8 cellular contexts compared by ENCODE assay signal in the genomic region with DNA sequence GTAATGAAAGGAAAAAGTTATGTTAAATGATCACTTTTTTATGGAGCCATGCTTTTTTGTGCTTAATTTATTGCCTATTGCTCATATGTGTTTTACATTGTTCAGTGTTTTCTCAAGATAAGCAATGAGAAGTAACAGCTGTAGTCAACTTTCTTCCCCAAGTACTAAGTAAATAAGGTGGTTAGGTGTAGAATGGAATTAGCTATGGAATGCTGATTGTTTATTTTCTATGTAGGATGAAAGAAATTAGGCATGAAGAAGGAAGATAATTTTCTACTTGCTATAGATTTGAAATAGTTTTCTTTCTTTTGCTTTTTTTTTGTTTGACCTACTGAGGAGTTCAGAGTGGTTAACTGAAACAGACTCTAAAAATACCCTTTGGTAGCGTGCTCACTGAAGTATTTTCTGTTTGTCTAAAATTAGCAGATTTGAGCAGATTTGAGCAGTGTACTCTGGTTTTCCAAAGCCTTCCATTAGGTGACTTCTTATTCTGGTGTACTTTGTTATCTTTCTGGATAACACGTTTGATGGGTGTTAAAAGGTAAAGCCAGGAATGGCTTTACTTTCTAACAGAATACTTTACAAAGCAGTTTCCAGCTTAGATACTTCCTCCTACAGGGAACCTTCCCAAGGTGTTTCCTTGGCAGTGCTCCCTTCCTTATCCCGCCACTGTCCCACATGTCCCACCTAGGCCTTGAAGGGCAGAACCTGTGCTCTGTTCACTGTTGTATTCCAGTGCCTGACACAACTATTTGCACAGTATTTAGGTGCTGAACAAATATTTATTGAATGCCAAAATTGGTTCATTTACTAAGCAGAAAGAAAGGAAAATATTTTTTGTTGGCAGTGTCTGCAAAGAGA. TPM values are rescaled to one million over a fixed set of nuclear protein-coding genes. Genes with fewer than 3 reads are reported as not detected.
DNase-seq lines count a peak whose midpoint lies in the region; ATAC-seq and TF ChIP-seq lines count a peak whose summit lies in the region.

No MANE protein-coding gene starts in this region.

- peak overlapping the region; percentile 98 for H3K27ac Mint-ChIP-seq in activated naive CD8-positive, alpha-beta T cell treated with anti-CD3 and anti-CD28 coated beads for 36 hours
- peak overlapping the region; percentile 69 to 84 (median 77) for H3K27ac Mint-ChIP-seq in nephron

- 68 to 73% methylated on average over 3 of the region's 3 CpGs for WGBS in tibial nerve, 2 donors

- TF ChIP-seq POLR2A in tibial nerve (IDR thresholded peaks at IDR 0.05) = no peak

- no peaks in the 10 kb centered on the region for H3K27me3 Mint-ChIP-seq in activated naive CD8-positive, alpha-beta T cell treated with anti-CD3 and anti-CD28 coated beads for 36 hours
- no peaks in the 10 kb centered on the region for H3K27me3 Mint-ChIP-seq in nephron (ENCODE audit: low read depth)

- H3K27ac ChIP-seq in tibial nerve = no peak overlapping the region

- TF ChIP-seq CTCF in nephron (IDR thresholded peaks at IDR 0.05; ENCODE audit: unreplicated experiment in 3 of 3) = no peak
- TF ChIP-seq CTCF in tibial nerve (IDR thresholded peaks at IDR 0.05) = no peak

- peaks cover 7% of the 10 kb centered on the region for H3K36me3 Mint-ChIP-seq in activated naive CD8-positive, alpha-beta T cell treated with anti-CD3 and anti-CD28 coated beads for 36 hours
- H3K36me3 Mint-ChIP-seq in nephron (ENCODE audit: low read depth) = no peaks in the 10 kb centered on the region

- in situ Hi-C loops in ACHN (cut with HindIII; ENCODE audit: low pct_ligation_motif_present, low pct_unique_long_range_greater_than_20kb, low sequenced_read_pairs) = no loop called here

- H3K4me1 ChIP-seq in tibial nerve = peaks cover 0 to 29% (median 10%) of the 10 kb centered on the region in 4 donors

- peaks cover 79% of the 10 kb centered on the region for H3K4me1 Mint-ChIP-seq in activated naive CD8-positive, alpha-beta T cell treated with anti-CD3 and anti-CD28 coated beads for 36 hours
- peaks cover 66% of the 10 kb centered on the region for H3K4me1 Mint-ChIP-seq in nephron

- no peaks in the 10 kb centered on the region for H3K9me3 ChIP-seq in tibial nerve

- TF ChIP-seq EP300 in tibial nerve (IDR thresholded peaks at IDR 0.05) = no peak

- no peaks in the 10 kb centered on the region for H3K36me3 ChIP-seq in tibial nerve

- DNase-seq in activated naive CD8-positive, alpha-beta T cell treated with anti-CD3 and anti-CD28 coated beads for 36 hours = no peak
- DNase-seq in dermis blood vessel endothelial cell (no peak), ACHN (no peak), NCI-H82 (lab: John Stamatoyannopoulos, UW) (no peak), tibial nerve (ENCODE audit: low spot score in 2 of 2) (no peak)

- peak overlapping the region; percentile 72 for H3K4me3 Mint-ChIP-seq in activated naive CD8-positive, alpha-beta T cell treated with anti-CD3 and anti-CD28 coated beads for 36 hours
- H3K4me3 Mint-ChIP-seq in nephron = peak overlapping the region in 1 of 3 experiments; percentile 12

- peak; percentile 41 for ATAC-seq in GM18868 (IDR thresholded peaks at IDR 0.05; ENCODE audit: unreplicated experiment)
- ATAC-seq in HG02885 (IDR thresholded peaks at IDR 0.05; ENCODE audit: poor library complexity, unreplicated experiment) = peak; percentile 54

- H3K4me3 ChIP-seq in tibial nerve = no peak overlapping the region

- no peaks in the 10 kb centered on the region for H3K27me3 ChIP-seq in tibial nerve

- H3K9me3 Mint-ChIP-seq in activated naive CD8-positive, alpha-beta T cell treated with anti-CD3 and anti-CD28 coated beads for 36 hours = no peaks in the 10 kb centered on the region
- no peaks in the 10 kb centered on the region for H3K9me3 Mint-ChIP-seq in nephron

RNA-seq across cellular contexts. Expression of a gene that starts 56.0 kb away (rescaled TPM):
- total RNA-seq in activated naive CD8-positive, alpha-beta T cell treated with anti-CD3 and anti-CD28 coated beads for 36 hours = 10 to 100 TPM; 48.0 to 51.0 TPM
- total RNA-seq in dermis blood vessel endothelial cell = 37.9 and 43.4 TPM in 2 replicates
- total RNA-seq in tibial nerve = 10 to 100 TPM; 14.7 to 18.3 (median 16.7) TPM
